In genomic region chr6:13479971-13480434, GRCh38 we compare ENCODE assay signal across 1 cellular context.
TF ChIP-seq lines count a peak whose summit lies in the region.

No MANE protein-coding gene starts in this region.

TF ChIP-seq in GM23338, 12 proteins besides CTCF, POLR2A, EP300 and RAD21 (continued from another document):
- no peak for TF ChIP-seq ZNF462 (CRISPR knock-in tag; IDR thresholded peaks at IDR 0.05)
